Comparison of ENCODE assay signal across 1 cellular context in genomic region chr1:53065391-53065790, GRCh38.
TF ChIP-seq lines count a peak whose summit lies in the region.

No MANE protein-coding gene starts in this region.

TF ChIP-seq in K562, 482 proteins besides CTCF, POLR2A, EP300 and RAD21 (continued from another document):
- no peak for TF ChIP-seq REST (CRISPR knock-in tag; IDR thresholded peaks at IDR 0.05; ENCODE audit: low read depth)
- TF ChIP-seq GABPB1 (CRISPR knock-in tag; IDR thresholded peaks at IDR 0.05) = no peak
- no peak for TF ChIP-seq CREB3L1 (IDR thresholded peaks at IDR 0.05; ENCODE audit: borderline replicate concordance, low read depth)
- no peak for TF ChIP-seq ZNF766 (CRISPR knock-in tag; conservative IDR thresholded peaks at IDR 0.05)
- no peak for TF ChIP-seq ZMIZ1 (IDR thresholded peaks at IDR 0.05; ENCODE audit: low read depth in 2 of 2, low read length in 2 of 2)
- TF ChIP-seq ZBTB12 (CRISPR knock-in tag; IDR thresholded peaks at IDR 0.05) = no peak
TF ChIP-seq in K562: peak in this region for 0.
